Comparison of ENCODE assay signal across 14 cellular contexts in genomic region chr1:94754101-94754500, GRCh38.
"Had no signal": no experiment of that assay in that cellular context is flagged by ENCODE, and none has a peak within 500 bp of the region (broad histone marks: within the 10 kb centered on the region; RNA-seq: fewer than 3 reads in every experiment).

No MANE protein-coding gene starts in this region.

- H3K9me3 ChIP-seq: mucosa of descending colon, neutrophil had no signal

- DNase-seq: activated CD4-positive, alpha-beta T cell treated with anti-CD3 and anti-CD28 coated beads, Interleukin-2, amount 50 U/mL, for 48 hours; activated naive CD4-positive, alpha-beta T cell treated with Interleukin-2 at 50 U/mL for 16 hours; mucosa of descending colon; naive thymus-derived CD4-positive, alpha-beta T cell; small intestine; stimulated activated CD4-positive, alpha-beta T cell treated with anti-CD3 and anti-CD28 coated beads, Interleukin-4, amount 100 ng/mL, for 4 hours; stimulated activated CD8-positive, alpha-beta memory T cell treated with anti-CD3 and anti-CD28 coated beads, Interleukin-4, amount 100 ng/mL, for 48 hours; stimulated activated naive CD8-positive, alpha-beta T cell treated with anti-CD3 and anti-CD28 coated beads, Interleukin-15, Interleukin-2, amounts not matched to agents 100 U/mL and 50 U/mL, for 24 hours; T-cell; T-helper 9 cell had no signal

- H3K36me3 ChIP-seq: cardiac muscle cell, neutrophil had no signal

- H3K4me3 Mint-ChIP-seq: activated T-helper 17 cell treated with anti-CD3 and anti-CD28 coated beads, Interleukin-2, amount 50 U/mL, for 72 hours; naive thymus-derived CD4-positive, alpha-beta T cell; T-cell had no signal

- H3K27me3 ChIP-seq: cardiac muscle cell, neutrophil had no signal

- ATAC-seq: activated T-helper 17 cell treated with anti-CD3 and anti-CD28 coated beads, Interleukin-2, amount 50 U/mL, for 72 hours; naive thymus-derived CD4-positive, alpha-beta T cell; stimulated activated naive CD8-positive, alpha-beta T cell treated with anti-CD3 and anti-CD28 coated beads, Interleukin-15, Interleukin-2, amounts not matched to agents 100 U/mL and 50 U/mL, for 24 hours; T-cell had no signal

- H3K4me3 ChIP-seq: cardiac muscle cell, lung, mucosa of descending colon had no signal

- H3K27ac Mint-ChIP-seq: activated T-helper 17 cell treated with anti-CD3 and anti-CD28 coated beads, Interleukin-2, amount 50 U/mL, for 72 hours; naive thymus-derived CD4-positive, alpha-beta T cell; T-cell had no signal

- H3K36me3 Mint-ChIP-seq: T-cell had no signal
